1 cellular context compared by ENCODE assay signal in the genomic region with DNA sequence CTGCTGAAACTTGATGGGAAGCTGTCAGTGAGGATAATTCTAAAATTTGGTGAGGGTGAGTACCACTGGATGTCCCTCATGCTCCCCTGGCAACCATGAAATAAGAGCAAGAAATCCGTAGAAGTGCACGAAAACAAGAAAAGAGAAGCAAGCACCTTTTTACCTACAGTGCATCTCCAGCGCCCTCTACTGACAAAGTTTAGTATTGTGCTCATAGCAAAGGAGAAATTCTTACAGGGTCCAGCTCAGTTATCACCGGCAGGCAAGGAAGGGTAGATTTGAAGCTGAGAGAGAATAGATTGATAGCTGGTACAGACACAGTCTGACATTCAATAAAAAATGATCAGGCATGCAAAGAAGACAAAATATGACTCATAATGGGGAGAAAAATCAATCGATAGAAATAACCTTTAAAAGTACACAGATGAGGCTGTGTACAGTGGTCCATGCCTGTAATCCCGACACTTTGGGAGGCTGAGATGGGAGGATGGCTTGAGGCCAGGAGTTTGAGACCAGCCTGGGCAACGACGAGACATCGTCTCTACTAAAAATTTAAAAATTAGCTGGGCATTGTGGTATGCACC.
TF ChIP-seq lines count a peak whose summit lies in the region.

No MANE protein-coding gene starts in this region.

TF ChIP-seq in K562, 482 proteins besides CTCF, POLR2A, EP300 and RAD21 (continued from another document):
- TF ChIP-seq, protein P1, sequence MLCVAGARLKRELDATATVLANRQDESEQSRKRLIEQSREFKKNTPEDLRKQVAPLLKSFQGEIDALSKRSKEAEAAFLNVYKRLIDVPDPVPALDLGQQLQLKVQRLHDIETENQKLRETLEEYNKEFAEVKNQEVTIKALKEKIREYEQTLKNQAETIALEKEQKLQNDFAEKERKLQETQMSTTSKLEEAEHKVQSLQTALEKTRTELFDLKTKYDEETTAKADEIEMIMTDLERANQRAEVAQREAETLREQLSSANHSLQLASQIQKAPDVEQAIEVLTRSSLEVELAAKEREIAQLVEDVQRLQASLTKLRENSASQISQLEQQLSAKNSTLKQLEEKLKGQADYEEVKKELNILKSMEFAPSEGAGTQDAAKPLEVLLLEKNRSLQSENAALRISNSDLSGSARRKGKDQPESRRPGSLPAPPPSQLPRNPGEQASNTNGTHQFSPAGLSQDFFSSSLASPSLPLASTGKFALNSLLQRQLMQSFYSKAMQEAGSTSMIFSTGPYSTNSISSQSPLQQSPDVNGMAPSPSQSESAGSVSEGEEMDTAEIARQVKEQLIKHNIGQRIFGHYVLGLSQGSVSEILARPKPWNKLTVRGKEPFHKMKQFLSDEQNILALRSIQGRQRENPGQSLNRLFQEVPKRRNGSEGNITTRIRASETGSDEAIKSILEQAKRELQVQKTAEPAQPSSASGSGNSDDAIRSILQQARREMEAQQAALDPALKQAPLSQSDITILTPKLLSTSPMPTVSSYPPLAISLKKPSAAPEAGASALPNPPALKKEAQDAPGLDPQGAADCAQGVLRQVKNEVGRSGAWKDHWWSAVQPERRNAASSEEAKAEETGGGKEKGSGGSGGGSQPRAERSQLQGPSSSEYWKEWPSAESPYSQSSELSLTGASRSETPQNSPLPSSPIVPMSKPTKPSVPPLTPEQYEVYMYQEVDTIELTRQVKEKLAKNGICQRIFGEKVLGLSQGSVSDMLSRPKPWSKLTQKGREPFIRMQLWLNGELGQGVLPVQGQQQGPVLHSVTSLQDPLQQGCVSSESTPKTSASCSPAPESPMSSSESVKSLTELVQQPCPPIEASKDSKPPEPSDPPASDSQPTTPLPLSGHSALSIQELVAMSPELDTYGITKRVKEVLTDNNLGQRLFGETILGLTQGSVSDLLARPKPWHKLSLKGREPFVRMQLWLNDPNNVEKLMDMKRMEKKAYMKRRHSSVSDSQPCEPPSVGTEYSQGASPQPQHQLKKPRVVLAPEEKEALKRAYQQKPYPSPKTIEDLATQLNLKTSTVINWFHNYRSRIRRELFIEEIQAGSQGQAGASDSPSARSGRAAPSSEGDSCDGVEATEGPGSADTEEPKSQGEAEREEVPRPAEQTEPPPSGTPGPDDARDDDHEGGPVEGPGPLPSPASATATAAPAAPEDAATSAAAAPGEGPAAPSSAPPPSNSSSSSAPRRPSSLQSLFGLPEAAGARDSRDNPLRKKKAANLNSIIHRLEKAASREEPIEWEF (CRISPR knock-in tag; IDR thresholded peaks at IDR 0.05), result no peak
- TF ChIP-seq KLF13 (tag; IDR thresholded peaks at IDR 0.05; ENCODE audit: borderline replicate concordance, low read depth) (no peak), ADNP (tag; IDR thresholded peaks at IDR 0.05) (no peak), ZSCAN29 (IDR thresholded peaks at IDR 0.05) (no peak), ZNF134 (CRISPR knock-in tag; conservative IDR thresholded peaks at IDR 0.05) (no peak), FOXA3 (CRISPR knock-in tag; conservative IDR thresholded peaks at IDR 0.05 in 1 of 2, IDR thresholded peaks at IDR 0.05 in 1 of 2) (no peak), HDAC8 (tag; IDR thresholded peaks at IDR 0.05) (no peak), MTA3 (IDR thresholded peaks at IDR 0.05; ENCODE audit: borderline replicate concordance) (no peak), RNF2 (IDR thresholded peaks at IDR 0.05) (no peak), SMARCA5 (IDR thresholded peaks at IDR 0.05) (0 out of 2 replicates have a peak, but pooled peaks have one; percentile 32), BDP1 (IDR thresholded peaks at IDR 0.05; ENCODE audit: insufficient read depth, insufficient read length) (no peak), THRAP3 (IDR thresholded peaks at IDR 0.05; ENCODE audit: borderline replicate concordance) (no peak), FOXK1 (CRISPR knock-in tag; IDR thresholded peaks at IDR 0.05; ENCODE audit: borderline replicate concordance) (no peak), DNMT1 (IDR thresholded peaks at IDR 0.05) (no peak), ZNF175 (CRISPR knock-in tag; IDR thresholded peaks at IDR 0.05; ENCODE audit: low read depth) (no peak), ZNF584 (CRISPR knock-in tag; IDR thresholded peaks at IDR 0.05; ENCODE audit: low read depth) (peak; percentile 99), CAMTA2 (CRISPR knock-in tag; conservative IDR thresholded peaks at IDR 0.05) (no peak), TRIM24 (IDR thresholded peaks at IDR 0.05) (0 out of 4 replicates have a peak, but pooled peaks of 1 of the 2 experiments have one; percentile 28), RBM25 (IDR thresholded peaks at IDR 0.05; ENCODE audit: low read depth, low read length, severe bottlenecking) (peak; percentile 52), ZBED1 (IDR thresholded peaks at IDR 0.05) (0 out of 2 replicates have a peak, but pooled peaks have one; percentile 71), SP2 (IDR thresholded peaks at IDR 0.05; ENCODE audit: extremely low read depth, low read depth, low read length, poor library complexity, severe bottlenecking) (no peak), PHB2 (IDR thresholded peaks at IDR 0.05; ENCODE audit: low read depth) (no peak), SUPT5H (IDR thresholded peaks at IDR 0.05) (no peak), MYNN (IDR thresholded peaks at IDR 0.05) (no peak), MYNN (CRISPR knock-in tag; IDR thresholded peaks at IDR 0.05) (no peak), STAG1 (CRISPR knock-in tag; IDR thresholded peaks at IDR 0.05; ENCODE audit: borderline replicate concordance) (no peak), NFYB (IDR thresholded peaks at IDR 0.05; ENCODE audit: extremely low read depth, insufficient read length) (no peak)
- TF ChIP-seq, protein P2, sequence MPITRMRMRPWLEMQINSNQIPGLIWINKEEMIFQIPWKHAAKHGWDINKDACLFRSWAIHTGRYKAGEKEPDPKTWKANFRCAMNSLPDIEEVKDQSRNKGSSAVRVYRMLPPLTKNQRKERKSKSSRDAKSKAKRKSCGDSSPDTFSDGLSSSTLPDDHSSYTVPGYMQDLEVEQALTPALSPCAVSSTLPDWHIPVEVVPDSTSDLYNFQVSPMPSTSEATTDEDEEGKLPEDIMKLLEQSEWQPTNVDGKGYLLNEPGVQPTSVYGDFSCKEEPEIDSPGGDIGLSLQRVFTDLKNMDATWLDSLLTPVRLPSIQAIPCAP (CRISPR knock-in tag; IDR thresholded peaks at IDR 0.05; ENCODE audit: borderline replicate concordance), result no peak
- TF ChIP-seq, protein P3, sequence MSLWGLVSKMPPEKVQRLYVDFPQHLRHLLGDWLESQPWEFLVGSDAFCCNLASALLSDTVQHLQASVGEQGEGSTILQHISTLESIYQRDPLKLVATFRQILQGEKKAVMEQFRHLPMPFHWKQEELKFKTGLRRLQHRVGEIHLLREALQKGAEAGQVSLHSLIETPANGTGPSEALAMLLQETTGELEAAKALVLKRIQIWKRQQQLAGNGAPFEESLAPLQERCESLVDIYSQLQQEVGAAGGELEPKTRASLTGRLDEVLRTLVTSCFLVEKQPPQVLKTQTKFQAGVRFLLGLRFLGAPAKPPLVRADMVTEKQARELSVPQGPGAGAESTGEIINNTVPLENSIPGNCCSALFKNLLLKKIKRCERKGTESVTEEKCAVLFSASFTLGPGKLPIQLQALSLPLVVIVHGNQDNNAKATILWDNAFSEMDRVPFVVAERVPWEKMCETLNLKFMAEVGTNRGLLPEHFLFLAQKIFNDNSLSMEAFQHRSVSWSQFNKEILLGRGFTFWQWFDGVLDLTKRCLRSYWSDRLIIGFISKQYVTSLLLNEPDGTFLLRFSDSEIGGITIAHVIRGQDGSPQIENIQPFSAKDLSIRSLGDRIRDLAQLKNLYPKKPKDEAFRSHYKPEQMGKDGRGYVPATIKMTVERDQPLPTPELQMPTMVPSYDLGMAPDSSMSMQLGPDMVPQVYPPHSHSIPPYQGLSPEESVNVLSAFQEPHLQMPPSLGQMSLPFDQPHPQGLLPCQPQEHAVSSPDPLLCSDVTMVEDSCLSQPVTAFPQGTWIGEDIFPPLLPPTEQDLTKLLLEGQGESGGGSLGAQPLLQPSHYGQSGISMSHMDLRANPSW (CRISPR knock-in tag; IDR thresholded peaks at IDR 0.05), result no peak
- TF ChIP-seq, protein P4, sequence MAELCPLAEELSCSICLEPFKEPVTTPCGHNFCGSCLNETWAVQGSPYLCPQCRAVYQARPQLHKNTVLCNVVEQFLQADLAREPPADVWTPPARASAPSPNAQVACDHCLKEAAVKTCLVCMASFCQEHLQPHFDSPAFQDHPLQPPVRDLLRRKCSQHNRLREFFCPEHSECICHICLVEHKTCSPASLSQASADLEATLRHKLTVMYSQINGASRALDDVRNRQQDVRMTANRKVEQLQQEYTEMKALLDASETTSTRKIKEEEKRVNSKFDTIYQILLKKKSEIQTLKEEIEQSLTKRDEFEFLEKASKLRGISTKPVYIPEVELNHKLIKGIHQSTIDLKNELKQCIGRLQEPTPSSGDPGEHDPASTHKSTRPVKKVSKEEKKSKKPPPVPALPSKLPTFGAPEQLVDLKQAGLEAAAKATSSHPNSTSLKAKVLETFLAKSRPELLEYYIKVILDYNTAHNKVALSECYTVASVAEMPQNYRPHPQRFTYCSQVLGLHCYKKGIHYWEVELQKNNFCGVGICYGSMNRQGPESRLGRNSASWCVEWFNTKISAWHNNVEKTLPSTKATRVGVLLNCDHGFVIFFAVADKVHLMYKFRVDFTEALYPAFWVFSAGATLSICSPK (IDR thresholded peaks at IDR 0.05; ENCODE audit: borderline replicate concordance), result no peak
- TF ChIP-seq, protein P5, sequence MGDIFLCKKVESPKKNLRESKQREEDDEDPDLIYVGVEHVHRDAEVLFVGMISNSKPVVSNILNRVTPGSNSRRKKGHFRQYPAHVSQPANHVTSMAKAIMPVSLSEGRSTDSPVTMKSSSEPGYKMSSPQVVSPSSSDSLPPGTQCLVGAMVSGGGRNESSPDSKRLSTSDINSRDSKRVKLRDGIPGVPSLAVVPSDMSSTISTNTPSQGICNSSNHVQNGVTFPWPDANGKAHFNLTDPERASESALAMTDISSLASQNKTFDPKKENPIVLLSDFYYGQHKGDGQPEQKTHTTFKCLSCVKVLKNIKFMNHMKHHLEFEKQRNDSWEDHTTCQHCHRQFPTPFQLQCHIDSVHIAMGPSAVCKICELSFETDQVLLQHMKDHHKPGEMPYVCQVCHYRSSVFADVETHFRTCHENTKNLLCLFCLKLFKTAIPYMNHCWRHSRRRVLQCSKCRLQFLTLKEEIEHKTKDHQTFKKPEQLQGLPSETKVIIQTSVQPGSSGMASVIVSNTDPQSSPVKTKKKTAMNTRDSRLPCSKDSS (IDR thresholded peaks at IDR 0.05; ENCODE audit: low read depth, partially characterized antibody), result peak; percentile 37
- TF ChIP-seq, protein P6, sequence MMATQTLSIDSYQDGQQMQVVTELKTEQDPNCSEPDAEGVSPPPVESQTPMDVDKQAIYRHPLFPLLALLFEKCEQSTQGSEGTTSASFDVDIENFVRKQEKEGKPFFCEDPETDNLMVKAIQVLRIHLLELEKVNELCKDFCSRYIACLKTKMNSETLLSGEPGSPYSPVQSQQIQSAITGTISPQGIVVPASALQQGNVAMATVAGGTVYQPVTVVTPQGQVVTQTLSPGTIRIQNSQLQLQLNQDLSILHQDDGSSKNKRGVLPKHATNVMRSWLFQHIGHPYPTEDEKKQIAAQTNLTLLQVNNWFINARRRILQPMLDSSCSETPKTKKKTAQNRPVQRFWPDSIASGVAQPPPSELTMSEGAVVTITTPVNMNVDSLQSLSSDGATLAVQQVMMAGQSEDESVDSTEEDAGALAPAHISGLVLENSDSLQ (IDR thresholded peaks at IDR 0.05), result no peak
